Comparison of ENCODE assay signal across 24 cellular contexts in the genomic region with DNA sequence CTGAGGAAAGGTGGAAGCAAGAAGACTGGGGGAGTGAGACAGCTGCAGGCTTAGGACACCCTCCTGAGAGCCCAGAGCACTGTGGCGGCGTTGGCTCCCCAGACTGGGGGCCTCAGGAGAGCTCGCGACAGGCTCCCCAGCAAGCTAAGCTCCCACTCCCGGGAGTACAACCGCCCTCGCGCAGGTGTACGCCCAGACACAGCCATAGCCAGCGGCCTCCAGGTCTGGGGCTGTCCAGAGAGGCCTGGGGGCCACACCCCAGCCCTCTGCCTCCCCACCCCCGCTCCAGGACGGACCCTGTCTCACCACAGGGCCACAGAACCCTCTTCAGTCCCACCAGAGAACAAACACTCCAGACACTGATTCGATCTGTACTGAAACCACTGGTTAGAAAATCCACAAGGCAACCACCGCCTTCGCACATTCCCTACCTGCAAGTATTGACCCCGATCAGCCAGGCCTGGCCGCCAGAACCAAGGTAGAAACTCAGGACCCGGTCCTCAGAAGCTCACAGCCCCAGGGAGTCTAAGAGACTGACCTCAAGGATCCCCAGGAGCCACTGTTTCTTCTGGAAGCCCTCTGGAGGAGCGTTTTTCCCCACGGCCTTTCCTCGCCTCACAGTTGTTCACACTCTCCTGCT. TPM values are rescaled to one million over a fixed set of nuclear protein-coding genes. Genes with fewer than 3 reads are reported as not detected.
DNase-seq lines count a peak whose midpoint lies in the region; ATAC-seq and TF ChIP-seq lines count a peak whose summit lies in the region.
"Had no signal": no experiment of that assay in that cellular context is flagged by ENCODE, and none has a peak within 500 bp of the region (broad histone marks: within the 10 kb centered on the region; RNA-seq: fewer than 3 reads in every experiment).

No MANE protein-coding gene starts in this region.

- peaks cover 93% of the 10 kb centered on the region for H3K27me3 Mint-ChIP-seq in progenitor cell of endocrine pancreas

- TF ChIP-seq POLR2A in sigmoid colon (IDR thresholded peaks at IDR 0.05) = no peak

- no peaks in the 10 kb centered on the region for H3K36me3 ChIP-seq in HUES64 (ENCODE audit: insufficient read depth, low read length)
- H3K36me3 ChIP-seq in iPS-20b (ENCODE audit: insufficient read depth, low read depth, low read length) = no peaks in the 10 kb centered on the region
- no peaks in the 10 kb centered on the region for H3K36me3 ChIP-seq in sigmoid colon
- H3K36me3 ChIP-seq: colonic mucosa, heart left ventricle had no signal

- H3K4me3 ChIP-seq in HUES64 (ENCODE audit: low read length) (peak overlapping the region; percentile 56), iPS-20b (ENCODE audit: low read length) (peak overlapping the region; percentile 63; the same call in 1 of the 2 replicates), sigmoid colon (no peak overlapping the region)
- H3K4me3 ChIP-seq: colonic mucosa, GM12878 had no signal

- H3K27ac ChIP-seq in HUES64 (ENCODE audit: low read depth, low read length) (no peak overlapping the region), caudate nucleus (ENCODE audit: low read depth, low read length) (peak overlapping the region; percentile 58), iPS-20b (ENCODE audit: low read length) (no peak overlapping the region), sigmoid colon (no peak overlapping the region)
- H3K27ac ChIP-seq: colonic mucosa, heart left ventricle, VCaP had no signal

- H3K9me3 ChIP-seq in HUES64 (ENCODE audit: insufficient read depth, low read depth, low read length) (no peaks in the 10 kb centered on the region), iPS-20b (ENCODE audit: insufficient read depth, low read depth, low read length) (no peaks in the 10 kb centered on the region), sigmoid colon (no peaks in the 10 kb centered on the region)
- H3K9me3 ChIP-seq: colonic mucosa, heart left ventricle had no signal

- no peaks in the 10 kb centered on the region for H3K36me3 Mint-ChIP-seq in progenitor cell of endocrine pancreas (ENCODE audit: insufficient read depth)
- H3K36me3 Mint-ChIP-seq: natural killer cell had no signal

- H3K9me3 Mint-ChIP-seq in progenitor cell of endocrine pancreas (ENCODE audit: low read depth) = no peaks in the 10 kb centered on the region
- H3K9me3 Mint-ChIP-seq: natural killer cell had no signal

- no peak for TF ChIP-seq EP300 in sigmoid colon (IDR thresholded peaks at IDR 0.05)

- intact Hi-C loops in sigmoid colon (cut with DNase I) = loop anchor here (5.0 kb wide), 1 partner anchor 37 kb away; no protein-coding TSS in a partner anchor

- WGBS in HUES64 = 60% methylated on average over 21 of the region's 21 CpGs
- WGBS in sigmoid colon, 2 donors = 32 to 48% methylated on average over 21 of the region's 21 CpGs

- TF ChIP-seq CTCF in progenitor cell of endocrine pancreas (IDR thresholded peaks at IDR 0.05; ENCODE audit: unreplicated experiment) = no peak
- no peak for TF ChIP-seq CTCF in sigmoid colon (IDR thresholded peaks at IDR 0.05)

- 0 out of 2 replicates have a peak overlapping the region, but pooled peaks have one; percentile 47 for H3K9ac ChIP-seq in HUES64 (ENCODE audit: low read depth, low read length)
- H3K9ac ChIP-seq in iPS-20b (ENCODE audit: low read depth, low read length) = peak overlapping the region; percentile 70; the same call in 1 of the 2 replicates

- H3K4me1 Mint-ChIP-seq in progenitor cell of endocrine pancreas (ENCODE audit: low read depth) = peaks cover 21% of the 10 kb centered on the region

- H3K4me1 ChIP-seq in HUES64 (ENCODE audit: insufficient read depth, low read length) = peaks cover 23% of the 10 kb centered on the region
- H3K4me1 ChIP-seq in iPS-20b (ENCODE audit: insufficient read depth, low read length) = peaks cover 15% of the 10 kb centered on the region; the same call in 1 of the 2 replicates
- peaks cover 0 to 40% (median 32%) of the 10 kb centered on the region in 4 donors for H3K4me1 ChIP-seq in sigmoid colon

- DNase-seq in caudate nucleus (lab: John Stamatoyannopoulos, UW) (no peak), progenitor cell of endocrine pancreas (ENCODE audit: low spot score, unreplicated experiment) (no peak), sigmoid colon (no peak), NCI-H748 (lab: John Stamatoyannopoulos, UW; ENCODE audit: unreplicated experiment) (no peak)
- no peak for DNase-seq in activated CD8-positive, alpha-beta memory T cell treated with anti-CD3 and anti-CD28 coated beads for 24 hours
- DNase-seq: activated CD8-positive, alpha-beta memory T cell treated with anti-CD3 and anti-CD28 coated beads, Interleukin-2, amount 10 ng/mL, durations not matched to agents 7 days and 5 days; activated effector memory CD4-positive, alpha-beta T cell treated with Interleukin-2 at 50 U/mL for 16 hours; AML-193; colonic mucosa; COR-L47; heart left ventricle; KG1; left colon; natural killer cell; NCI-H1105 treated with DMSO at 0.1 percent for 48 hours; NCI-H774; stimulated activated CD4-positive, alpha-beta T cell treated with anti-CD3 and anti-CD28 coated beads, Interleukin-2, amount 100 ng/mL, for 24 hours had no signal

- H3K27me3 ChIP-seq in HUES64 (ENCODE audit: insufficient read depth, low read length) (peaks cover 76% of the 10 kb centered on the region), iPS-20b (ENCODE audit: insufficient read depth, low read length) (peaks cover 75% of the 10 kb centered on the region), sigmoid colon (peaks cover 50 to 95% (median 57%) of the 10 kb centered on the region in 3 donors)

- H3K27ac Mint-ChIP-seq in progenitor cell of endocrine pancreas = no peak overlapping the region
- H3K27ac Mint-ChIP-seq: activated CD8-positive, alpha-beta memory T cell treated with anti-CD3 and anti-CD28 coated beads, Interleukin-2, amount 10 ng/mL, durations not matched to agents 7 days and 5 days; natural killer cell had no signal

- H3K4me3 Mint-ChIP-seq in progenitor cell of endocrine pancreas (ENCODE audit: low read depth) = peak overlapping the region; percentile 70
- H3K4me3 Mint-ChIP-seq: activated CD8-positive, alpha-beta memory T cell treated with anti-CD3 and anti-CD28 coated beads, Interleukin-2, amount 10 ng/mL, durations not matched to agents 7 days and 5 days; natural killer cell had no signal

- ATAC-seq in GM19467 (IDR thresholded peaks at IDR 0.05; ENCODE audit: unreplicated experiment) = no peak
- ATAC-seq: activated CD8-positive, alpha-beta memory T cell treated with anti-CD3 and anti-CD28 coated beads, Interleukin-2, amount 10 ng/mL, durations not matched to agents 7 days and 5 days; GM12878; natural killer cell had no signal

RNA-seq across cellular contexts. Expression of a gene that starts 16.3 kb away (rescaled TPM):
- 25.6 TPM for polyA plus RNA-seq in HUES64 (2013, experiment 1 of 2)
- polyA plus RNA-seq in HUES64 (2013, experiment 2 of 2) = 25.2 TPM
- not detected in 2 replicates for total RNA-seq in progenitor cell of endocrine pancreas
- total RNA-seq in sigmoid colon = not detected
- not detected for polyA plus RNA-seq in sigmoid colon
- total RNA-seq: activated CD8-positive, alpha-beta memory T cell treated with anti-CD3 and anti-CD28 coated beads, Interleukin-2, amount 10 ng/mL, durations not matched to agents 7 days and 5 days; esophagus mucosa; GM12878; heart left ventricle; left colon; natural killer cell; right cardiac atrium had no signal
- polyA plus RNA-seq: GM12878, heart left ventricle, right cardiac atrium had no signal

RNA-seq across cellular contexts. Expression of a gene that starts 26.4 kb away (rescaled TPM):
- 113 TPM for polyA plus RNA-seq in HUES64 (2013, experiment 1 of 2)
- 125 TPM for polyA plus RNA-seq in HUES64 (2013, experiment 2 of 2)
- total RNA-seq in progenitor cell of endocrine pancreas (0.13 TPM in 1 of 2 replicates, not detected in the other), sigmoid colon (not detected)
- polyA plus RNA-seq in sigmoid colon = under 1 TPM in 1 of 3 donors, not detected in 2; 0.03 TPM
- total RNA-seq: GM12878, heart left ventricle, natural killer cell, right cardiac atrium had no signal
- polyA plus RNA-seq: heart left ventricle, right cardiac atrium had no signal

Comparison
In these comparisons a context has a peak if more than half of its experiments do, and no peak if none do; other contexts are left out.
1. H3K4me3 ChIP-seq: peak in HUES64 (single experiment) and iPS-20b (single experiment); none in sigmoid colon (0 of 4).